ENCODE assay signal across 9 cellular contexts in the genomic region with DNA sequence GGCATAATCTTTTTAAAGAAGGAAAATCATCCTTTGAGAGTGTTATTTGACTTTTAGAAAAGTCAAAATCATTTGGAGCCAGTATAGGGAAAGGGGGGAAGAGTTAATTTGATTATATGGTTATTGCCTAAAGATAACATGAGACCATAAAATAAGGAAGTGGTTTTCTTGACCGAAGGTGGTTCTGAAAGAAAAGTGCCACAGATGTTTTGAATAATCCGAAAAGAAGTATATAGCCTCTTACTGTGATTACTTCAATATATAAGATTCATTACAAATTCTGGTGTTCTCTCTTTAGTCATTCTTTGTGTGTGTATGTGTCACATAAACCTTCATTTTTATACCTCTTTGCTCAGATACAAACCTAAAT. TPM values are rescaled to one million over a fixed set of nuclear protein-coding genes. Genes with fewer than 3 reads are reported as not detected.
DNase-seq lines count a peak whose midpoint lies in the region; ATAC-seq and TF ChIP-seq lines count a peak whose summit lies in the region.
"Had no signal": no experiment of that assay in that cellular context is flagged by ENCODE, and none has a peak within 500 bp of the region (broad histone marks: within the 10 kb centered on the region; RNA-seq: fewer than 3 reads in every experiment).

No MANE protein-coding gene starts in this region.

- in situ Hi-C loops in GM23248 (cut with MboI), result no loop called here

- H3K4me1 ChIP-seq in GM23248 (ENCODE audit: insufficient read depth), result peaks cover 10% of the 10 kb centered on the region
- peaks cover 16% of the 10 kb centered on the region for H3K4me1 ChIP-seq in PC-3 (ENCODE audit: insufficient read depth, low read length)
- H3K4me1 ChIP-seq in sigmoid colon, result peaks cover 0 to 33% (median 27%) of the 10 kb centered on the region in 4 donors

- no peak for DNase-seq in GM23248
- no peak for DNase-seq in PC-3
- DNase-seq in epithelial cell of proximal tubule (ENCODE audit: low read depth), result no peak
- DNase-seq in sigmoid colon, result no peak
- no peak for DNase-seq in NCI-H1694 treated with DMSO at 0.1 percent for 48 hours (lab: John Stamatoyannopoulos, UW)
- DNase-seq in omental fat pad (ENCODE audit: low spot score), result no peak
- DNase-seq in RPMI8226, result no peak
- DNase-seq: kidney had no signal

- POLR2A ChIA-PET in PC-3 (lab: Charles Lee; ENCODE audit: unreplicated experiment), result interaction anchor here (0.6 to 0.8 kb wide), 2 partner anchors 15 to 235 kb away, joined by 3 to 5 read pairs; no protein-coding TSS in a partner anchor

- H3F3A ChIP-seq in GM23248 (ENCODE audit: insufficient read depth), result no peaks in the 10 kb centered on the region
- H3F3A ChIP-seq in PC-3 (ENCODE audit: low read length, unreplicated experiment), result no peaks in the 10 kb centered on the region

- peak overlapping the region; percentile 96 for H3K4me2 ChIP-seq in GM23248 (ENCODE audit: unreplicated experiment)
- H3K4me2 ChIP-seq in PC-3 (ENCODE audit: low read length), result peak overlapping the region; percentile 89

- H3K9me3 ChIP-seq in GM23248 (ENCODE audit: low read depth), result no peaks in the 10 kb centered on the region
- H3K9me3 ChIP-seq in PC-3 (ENCODE audit: low read length), result no peaks in the 10 kb centered on the region
- no peaks in the 10 kb centered on the region for H3K9me3 ChIP-seq in sigmoid colon

- no peak overlapping the region for H3K27ac ChIP-seq in GM23248
- no peak overlapping the region for H3K27ac ChIP-seq in PC-3 (ENCODE audit: low read length)
- peak overlapping the region in 1 of 4 donors; percentile 95 for H3K27ac ChIP-seq in sigmoid colon

- ATAC-seq in PC-3 (no peak), HG02840 (IDR thresholded peaks at IDR 0.05; ENCODE audit: low FRiP score, unreplicated experiment) (no peak), omental fat pad (ENCODE audit: low FRiP score) (no peak)

- intact Hi-C loops in PC-3 (cut with micrococcal nuclease), result no loop called here
- intact Hi-C loops in sigmoid colon (cut with DNase I), result no loop called here

- H2AFZ ChIP-seq in GM23248, result peak overlapping the region; percentile 93; the same call in 1 of the 2 replicates
- H2AFZ ChIP-seq in PC-3 (ENCODE audit: low read length), result no peak overlapping the region

- CTCF ChIA-PET in PC-3 (lab: Charles Lee), result interaction anchor here (1.9 kb wide), 1 partner anchor 45 kb away, joined by 7 read pairs; no protein-coding TSS in a partner anchor

- TF ChIP-seq EP300 in sigmoid colon (IDR thresholded peaks at IDR 0.05), result no peak

- peaks cover 29% of the 10 kb centered on the region for H3K36me3 ChIP-seq in GM23248 (ENCODE audit: low read depth)
- peaks cover 43% of the 10 kb centered on the region for H3K36me3 ChIP-seq in PC-3 (ENCODE audit: low read depth, low read length)
- peaks cover 10 to 46% (median 11%) of the 10 kb centered on the region in 4 donors for H3K36me3 ChIP-seq in sigmoid colon

- H3K9me2 ChIP-seq in GM23248 (ENCODE audit: insufficient read depth), result no peaks in the 10 kb centered on the region
- H3K9me2 ChIP-seq in PC-3 (replicated peaks; ENCODE audit: low read length), result no peaks in the 10 kb centered on the region

- BruUV-seq in PC-3 (replicated peaks; lab: Mats Ljungman, UMichigan), result no TSS peak

- H3K27me3 ChIP-seq in GM23248 (replicated peaks; ENCODE audit: insufficient read depth) (no peaks in the 10 kb centered on the region), PC-3 (ENCODE audit: low read length) (no peaks in the 10 kb centered on the region), sigmoid colon (no peaks in the 10 kb centered on the region)

- 59 to 79% methylated on average over 2 of the region's 2 CpGs for WGBS in GM23248 (ENCODE audit: low coverage in 1 of 2, low lambda C conversion rate in 2 of 2, missing lambda C conversion rate in 2 of 2), 2 experiments
- WGBS in sigmoid colon, 2 donors, result 14 to 18% methylated on average over 2 of the region's 2 CpGs

- H4K20me1 ChIP-seq in GM23248 (ENCODE audit: insufficient read depth) (no peaks in the 10 kb centered on the region), PC-3 (ENCODE audit: low read length) (peaks cover 14% of the 10 kb centered on the region; the same call in 1 of the 2 replicates)

- peaks cover 53% of the 10 kb centered on the region for H3K79me2 ChIP-seq in GM23248 (ENCODE audit: insufficient read depth)
- peaks cover 54% of the 10 kb centered on the region for H3K79me2 ChIP-seq in PC-3 (ENCODE audit: low read length)

- H3K4me3 ChIP-seq in GM23248 (peak overlapping the region; percentile 92), PC-3 (ENCODE audit: low read length) (peak overlapping the region; percentile 92), epithelial cell of proximal tubule (ENCODE audit: low read depth, low read length) (peak overlapping the region; percentile 91), sigmoid colon (peak overlapping the region in 3 of 4 donors; percentile 71 to 92 (median 90))

- H3K9ac ChIP-seq in GM23248 (peak overlapping the region; percentile 94), PC-3 (ENCODE audit: low read length) (peak overlapping the region; percentile 91)

- TF ChIP-seq CTCF in PC-3 (conservative IDR thresholded peaks at IDR 0.05; ENCODE audit: low read depth, low read length), result no peak
- TF ChIP-seq CTCF in epithelial cell of proximal tubule (conservative IDR thresholded peaks at IDR 0.05; ENCODE audit: low read depth, low read length), result no peak
- no peak for TF ChIP-seq CTCF in sigmoid colon (IDR thresholded peaks at IDR 0.05)
- no peak for TF ChIP-seq CTCF in omental fat pad (IDR thresholded peaks at IDR 0.05)

- TF ChIP-seq POLR2A in sigmoid colon (IDR thresholded peaks at IDR 0.05), result no peak

RNA-seq across cellular contexts. Expression of gene DNAJB11, which starts 1.1 kb away (rescaled TPM):
- total RNA-seq in GM23248 (2014; rRNA removed; shearing (Covaris generic)), result 63.2 and 65.9 TPM in 2 replicates
- polyA plus RNA-seq in GM23248 (2016; fragmentation: Nextera tagmentation; extraction: Ambion mirVana) (99.3 and 102 TPM in 2 replicates), sigmoid colon (10 to 100 TPM; 10.8 to 73.3 (median 19.0) TPM)
- total RNA-seq in PC-3 (2014; rRNA removed) (117 and 120 TPM in 2 replicates), epithelial cell of proximal tubule (76.7 and 96.3 TPM in 2 replicates), sigmoid colon (10 to 100 TPM; 17.2 to 33.1 (median 26.2) TPM), omental fat pad (10 to 100 TPM; 43.7 to 69.9 (median 47.8) TPM)

RNA-seq across cellular contexts. Expression of gene TBCCD1, which starts 4.5 kb away (rescaled TPM):
- total RNA-seq in GM23248 (2014; rRNA removed; shearing (Covaris generic)), result 14.6 and 17.7 TPM in 2 replicates
- polyA plus RNA-seq in GM23248 (2016; fragmentation: Nextera tagmentation; extraction: Ambion mirVana) (15.6 and 16.3 TPM in 2 replicates), sigmoid colon (1 to 10 TPM; 4.9 to 6.6 (median 6.3) TPM)
- total RNA-seq in PC-3 (2014; rRNA removed) (16.6 and 17.0 TPM in 2 replicates), epithelial cell of proximal tubule (10.8 and 14.9 TPM in 2 replicates), sigmoid colon (10 to 100 TPM in 3 of 4 donors, 1 to 10 TPM in 1; 9.7 to 14.3 (median 11.4) TPM), omental fat pad (10 to 100 TPM; 10.0 to 18.9 (median 16.1) TPM)

RNA-seq across cellular contexts. Expression of gene CRYGS, which starts 27.4 kb away (rescaled TPM):
- total RNA-seq in GM23248 (2014; rRNA removed; shearing (Covaris generic)), result 0.63 and 0.76 TPM in 2 replicates
- polyA plus RNA-seq in GM23248 (2016; fragmentation: Nextera tagmentation; extraction: Ambion mirVana) (0.49 and 1.3 TPM in 2 replicates), sigmoid colon (1 to 10 TPM in 1 of 3 donors, not detected in 2; 2.7 TPM)
- total RNA-seq in PC-3 (2014; rRNA removed) (3.4 and 4.4 TPM in 2 replicates), epithelial cell of proximal tubule (0.43 TPM in 1 of 2 replicates, not detected in the other), sigmoid colon (1 to 10 TPM; 1.5 to 5.0 (median 3.3) TPM), omental fat pad (1 to 10 TPM in 3 of 4 donors, under 1 TPM in 1; 0.93 to 6.5 (median 3.4) TPM)

RNA-seq across cellular contexts. Expression of gene AHSG, which starts 41.2 kb away (rescaled TPM):
- not detected in 2 replicates for total RNA-seq in GM23248 (2014; rRNA removed; shearing (Covaris generic))
- polyA plus RNA-seq in GM23248 (2016; fragmentation: Nextera tagmentation; extraction: Ambion mirVana) (not detected in 2 replicates), sigmoid colon (under 1 TPM in 1 of 3 donors, not detected in 2; 0.04 TPM)
- total RNA-seq in PC-3 (2014; rRNA removed) (not detected in 2 replicates), epithelial cell of proximal tubule (not detected in 2 replicates), sigmoid colon (not detected), omental fat pad (not detected)
- total RNA-seq: kidney had no signal
